ENCODE assay signal across 11 cellular contexts in the genomic region with DNA sequence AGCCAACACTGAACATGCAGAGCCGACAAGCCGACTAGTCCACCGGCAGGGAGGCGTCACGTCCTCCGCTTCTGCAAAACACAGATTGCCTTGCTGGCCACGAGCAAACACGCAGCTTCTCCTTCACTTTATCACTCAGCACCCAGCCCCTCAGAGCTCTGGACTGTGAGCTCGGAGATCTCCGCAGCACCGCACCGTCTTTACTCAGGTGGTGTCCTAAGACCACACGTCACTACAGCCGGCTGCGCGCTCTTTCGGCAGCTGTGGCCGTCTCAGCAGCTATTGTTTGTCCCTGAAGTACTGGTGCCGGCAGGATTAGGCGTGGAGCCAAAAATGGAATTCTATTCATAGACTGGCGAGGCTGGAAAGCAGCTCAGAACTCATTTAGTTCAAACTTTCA.
DNase-seq lines count a peak whose midpoint lies in the region; ATAC-seq and TF ChIP-seq lines count a peak whose summit lies in the region.
"Had no signal": no experiment of that assay in that cellular context is flagged by ENCODE, and none has a peak within 500 bp of the region (broad histone marks: within the 10 kb centered on the region; RNA-seq: fewer than 3 reads in every experiment).

No MANE protein-coding gene starts in this region.

- peak overlapping the region in 2 of 3 donors; percentile 42 to 52 for H3K9ac ChIP-seq in skeletal muscle tissue (ENCODE audit: low read depth in 1 of 3, low read length in 3 of 3)

- H3K27ac Mint-ChIP-seq in brain (peak overlapping the region; percentile 75 to 94 (median 84)), natural killer cell (no peak overlapping the region)
- H3K27ac Mint-ChIP-seq: natural killer cell treated with Interleukin-12 subunit alpha and Interleukin-12 subunit beta and Interleukin-15 and Interleukin-18, amount 100 ng/mL, for 72 hours had no signal

- DNase-seq in LHCN-M2 (ENCODE audit: low read depth) (peak; percentile 34), iris pigment epithelial cell (ENCODE audit: low read depth) (peak; percentile 60), SK-N-DZ (ENCODE audit: low spot score) (no peak), natural killer cell (no peak)
- DNase-seq in stimulated activated CD4-positive, alpha-beta T cell treated with anti-CD3 and anti-CD28 coated beads, Interleukin-12 subunit alpha, Interleukin-12 subunit beta, amount 100 ng/mL, for 4 hours = no peak
- DNase-seq: cortex of kidney, MM.1S had no signal

- H3K27ac ChIP-seq in skeletal muscle tissue (ENCODE audit: low read depth, low read length) = no peak overlapping the region

- peaks cover 0 to 3% (median 3%) of the 10 kb centered on the region in 3 donors for H3K4me1 ChIP-seq in skeletal muscle tissue (ENCODE audit: control insufficient read depth in 3 of 3, insufficient read depth in 3 of 3, low read length in 3 of 3)

- H3K4me3 Mint-ChIP-seq in brain (peak overlapping the region; percentile 55 to 87 (median 76)), natural killer cell (no peak overlapping the region)
- H3K4me3 Mint-ChIP-seq: natural killer cell treated with Interleukin-12 subunit alpha and Interleukin-12 subunit beta and Interleukin-15 and Interleukin-18, amount 100 ng/mL, for 72 hours had no signal

- peaks cover 0 to 4% (median 4%) of the 10 kb centered on the region in 3 donors for H3K27me3 ChIP-seq in skeletal muscle tissue (ENCODE audit: control insufficient read depth in 3 of 3, insufficient read depth in 3 of 3, low read length in 3 of 3)

- TF ChIP-seq CTCF in brain (conservative IDR thresholded peaks at IDR 0.05) (no peak), natural killer cell (IDR thresholded peaks at IDR 0.05) (no peak)

- no peaks in the 10 kb centered on the region for H3K36me3 ChIP-seq in skeletal muscle tissue (ENCODE audit: control insufficient read depth in 3 of 3, insufficient read depth in 3 of 3, low read length in 3 of 3)

- H3K27me3 Mint-ChIP-seq in brain (no peaks in the 10 kb centered on the region), natural killer cell (ENCODE audit: low read depth in 2 of 2) (no peaks in the 10 kb centered on the region)
- H3K27me3 Mint-ChIP-seq: natural killer cell treated with Interleukin-12 subunit alpha and Interleukin-12 subunit beta and Interleukin-15 and Interleukin-18, amount 100 ng/mL, for 72 hours had no signal

- H3K9me3 ChIP-seq in skeletal muscle tissue (ENCODE audit: control insufficient read depth in 3 of 3, low read length in 3 of 3) = peaks cover 0 to 2% (median 0%) of the 10 kb centered on the region in 3 donors

- ATAC-seq in HG03159 (IDR thresholded peaks at IDR 0.05; ENCODE audit: unreplicated experiment) = no peak
- ATAC-seq in natural killer cell = no peak
- ATAC-seq: natural killer cell treated with Interleukin-12 subunit alpha and Interleukin-12 subunit beta and Interleukin-15 and Interleukin-18, amount 100 ng/mL, for 72 hours had no signal

- H3K9me3 Mint-ChIP-seq in brain = no peaks in the 10 kb centered on the region
- peaks cover 4 to 8% of the 10 kb centered on the region in 2 donors for H3K9me3 Mint-ChIP-seq in natural killer cell

- H3K36me3 Mint-ChIP-seq in brain (peaks cover 32% of the 10 kb centered on the region), natural killer cell (no peaks in the 10 kb centered on the region)
- H3K36me3 Mint-ChIP-seq: natural killer cell treated with Interleukin-12 subunit alpha and Interleukin-12 subunit beta and Interleukin-15 and Interleukin-18, amount 100 ng/mL, for 72 hours had no signal

- H3K4me1 Mint-ChIP-seq in brain (peaks cover 52% of the 10 kb centered on the region), natural killer cell (no peaks in the 10 kb centered on the region)

- intact Hi-C loops in natural killer cell (cut with micrococcal nuclease) = no loop called here

- peak overlapping the region; percentile 56 to 69 (median 64) for H3K4me3 ChIP-seq in skeletal muscle tissue (ENCODE audit: low read length in 3 of 3)

Comparison
In these comparisons a context has a peak if more than half of its experiments do, and no peak if none do; other contexts are left out.
1. DNase-seq: peak in LHCN-M2 (single experiment) and iris pigment epithelial cell (single experiment); none in SK-N-DZ (single experiment), stimulated activated CD4-positive, alpha-beta T cell treated with anti-CD3 and anti-CD28 coated beads, Interleukin-12 subunit alpha, Interleukin-12 subunit beta, amount 100 ng/mL, for 4 hours (single experiment) and natural killer cell (single experiment).
2. H3K27ac Mint-ChIP-seq: peak in brain (5 of 5); none in natural killer cell (0 of 2).